In the genomic region with DNA sequence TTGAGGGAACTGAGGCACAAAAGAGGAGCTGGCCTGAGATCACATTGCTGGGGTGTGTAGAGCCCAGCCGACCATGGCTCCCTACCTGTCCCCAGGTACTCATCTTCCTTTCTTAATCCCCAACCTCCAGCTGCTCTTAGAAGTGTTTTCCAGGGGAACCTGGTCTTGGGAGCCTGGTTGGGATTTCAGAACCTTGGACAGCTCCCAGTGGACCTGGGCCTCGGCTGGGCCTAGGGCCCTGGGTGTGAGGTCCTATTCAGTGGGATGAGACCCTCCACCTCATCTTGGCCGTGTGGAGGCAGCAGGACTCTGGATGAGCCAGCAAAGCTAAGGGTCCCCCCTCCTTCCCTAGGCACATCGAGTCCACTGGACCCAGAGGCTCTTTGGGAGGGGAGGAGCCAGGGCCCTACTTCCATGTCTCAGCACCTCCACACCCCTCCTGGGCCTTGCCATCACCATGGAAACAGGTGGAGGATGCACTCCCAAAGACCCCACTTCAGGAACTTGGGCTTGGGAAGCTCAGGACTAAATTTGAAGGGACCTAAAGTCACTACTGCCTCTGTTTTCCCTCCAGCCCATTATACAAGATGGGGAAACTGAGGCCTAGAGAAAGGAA, we compare ENCODE assay signal across 1 cellular context.
TF ChIP-seq lines count a peak whose summit lies in the region.

No MANE protein-coding gene starts in this region.

TF ChIP-seq in WTC11, 78 proteins besides CTCF, POLR2A, EP300 and RAD21 (continued from another document):
- TF ChIP-seq, protein P1, sequence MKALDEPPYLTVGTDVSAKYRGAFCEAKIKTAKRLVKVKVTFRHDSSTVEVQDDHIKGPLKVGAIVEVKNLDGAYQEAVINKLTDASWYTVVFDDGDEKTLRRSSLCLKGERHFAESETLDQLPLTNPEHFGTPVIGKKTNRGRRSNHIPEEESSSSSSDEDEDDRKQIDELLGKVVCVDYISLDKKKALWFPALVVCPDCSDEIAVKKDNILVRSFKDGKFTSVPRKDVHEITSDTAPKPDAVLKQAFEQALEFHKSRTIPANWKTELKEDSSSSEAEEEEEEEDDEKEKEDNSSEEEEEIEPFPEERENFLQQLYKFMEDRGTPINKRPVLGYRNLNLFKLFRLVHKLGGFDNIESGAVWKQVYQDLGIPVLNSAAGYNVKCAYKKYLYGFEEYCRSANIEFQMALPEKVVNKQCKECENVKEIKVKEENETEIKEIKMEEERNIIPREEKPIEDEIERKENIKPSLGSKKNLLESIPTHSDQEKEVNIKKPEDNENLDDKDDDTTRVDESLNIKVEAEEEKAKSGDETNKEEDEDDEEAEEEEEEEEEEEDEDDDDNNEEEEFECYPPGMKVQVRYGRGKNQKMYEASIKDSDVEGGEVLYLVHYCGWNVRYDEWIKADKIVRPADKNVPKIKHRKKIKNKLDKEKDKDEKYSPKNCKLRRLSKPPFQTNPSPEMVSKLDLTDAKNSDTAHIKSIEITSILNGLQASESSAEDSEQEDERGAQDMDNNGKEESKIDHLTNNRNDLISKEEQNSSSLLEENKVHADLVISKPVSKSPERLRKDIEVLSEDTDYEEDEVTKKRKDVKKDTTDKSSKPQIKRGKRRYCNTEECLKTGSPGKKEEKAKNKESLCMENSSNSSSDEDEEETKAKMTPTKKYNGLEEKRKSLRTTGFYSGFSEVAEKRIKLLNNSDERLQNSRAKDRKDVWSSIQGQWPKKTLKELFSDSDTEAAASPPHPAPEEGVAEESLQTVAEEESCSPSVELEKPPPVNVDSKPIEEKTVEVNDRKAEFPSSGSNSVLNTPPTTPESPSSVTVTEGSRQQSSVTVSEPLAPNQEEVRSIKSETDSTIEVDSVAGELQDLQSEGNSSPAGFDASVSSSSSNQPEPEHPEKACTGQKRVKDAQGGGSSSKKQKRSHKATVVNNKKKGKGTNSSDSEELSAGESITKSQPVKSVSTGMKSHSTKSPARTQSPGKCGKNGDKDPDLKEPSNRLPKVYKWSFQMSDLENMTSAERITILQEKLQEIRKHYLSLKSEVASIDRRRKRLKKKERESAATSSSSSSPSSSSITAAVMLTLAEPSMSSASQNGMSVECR (CRISPR knock-in tag; IDR thresholded peaks at IDR 0.05; ENCODE audit: borderline replicate concordance) = peak; percentile 90
- TF ChIP-seq, protein P2, sequence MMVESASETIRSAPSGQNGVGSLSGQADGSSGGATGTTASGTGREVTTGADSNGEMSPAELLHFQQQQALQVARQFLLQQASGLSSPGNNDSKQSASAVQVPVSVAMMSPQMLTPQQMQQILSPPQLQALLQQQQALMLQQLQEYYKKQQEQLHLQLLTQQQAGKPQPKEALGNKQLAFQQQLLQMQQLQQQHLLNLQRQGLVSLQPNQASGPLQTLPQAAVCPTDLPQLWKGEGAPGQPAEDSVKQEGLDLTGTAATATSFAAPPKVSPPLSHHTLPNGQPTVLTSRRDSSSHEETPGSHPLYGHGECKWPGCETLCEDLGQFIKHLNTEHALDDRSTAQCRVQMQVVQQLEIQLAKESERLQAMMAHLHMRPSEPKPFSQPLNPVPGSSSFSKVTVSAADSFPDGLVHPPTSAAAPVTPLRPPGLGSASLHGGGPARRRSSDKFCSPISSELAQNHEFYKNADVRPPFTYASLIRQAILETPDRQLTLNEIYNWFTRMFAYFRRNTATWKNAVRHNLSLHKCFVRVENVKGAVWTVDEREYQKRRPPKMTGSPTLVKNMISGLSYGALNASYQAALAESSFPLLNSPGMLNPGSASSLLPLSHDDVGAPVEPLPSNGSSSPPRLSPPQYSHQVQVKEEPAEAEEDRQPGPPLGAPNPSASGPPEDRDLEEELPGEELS (CRISPR knock-in tag; IDR thresholded peaks at IDR 0.05) = peak; percentile 75; the same call in 1 of the 2 replicates
- TF ChIP-seq ZNF232 (CRISPR knock-in tag; IDR thresholded peaks at IDR 0.05) (peak; percentile 77; the same call in 1 of the 2 replicates), SMAD4 (CRISPR knock-in tag; IDR thresholded peaks at IDR 0.05) (peak; percentile 84; the same call in 1 of the 2 replicates), ZNF121 (CRISPR knock-in tag; IDR thresholded peaks at IDR 0.05) (peak; percentile 63), FOXP1 (CRISPR knock-in tag; IDR thresholded peaks at IDR 0.05; ENCODE audit: borderline replicate concordance) (peak; percentile 74), CREB1 (CRISPR knock-in tag; IDR thresholded peaks at IDR 0.05) (peak; percentile 69; the same call in 1 of the 2 replicates), ZNF423 (CRISPR knock-in tag; IDR thresholded peaks at IDR 0.05) (no peak), JUN (CRISPR knock-in tag; IDR thresholded peaks at IDR 0.05) (peak; percentile 85; the same call in 1 of the 2 replicates), ZBTB21 (CRISPR knock-in tag; IDR thresholded peaks at IDR 0.05; ENCODE audit: borderline replicate concordance) (no peak)
- TF ChIP-seq, protein P3, sequence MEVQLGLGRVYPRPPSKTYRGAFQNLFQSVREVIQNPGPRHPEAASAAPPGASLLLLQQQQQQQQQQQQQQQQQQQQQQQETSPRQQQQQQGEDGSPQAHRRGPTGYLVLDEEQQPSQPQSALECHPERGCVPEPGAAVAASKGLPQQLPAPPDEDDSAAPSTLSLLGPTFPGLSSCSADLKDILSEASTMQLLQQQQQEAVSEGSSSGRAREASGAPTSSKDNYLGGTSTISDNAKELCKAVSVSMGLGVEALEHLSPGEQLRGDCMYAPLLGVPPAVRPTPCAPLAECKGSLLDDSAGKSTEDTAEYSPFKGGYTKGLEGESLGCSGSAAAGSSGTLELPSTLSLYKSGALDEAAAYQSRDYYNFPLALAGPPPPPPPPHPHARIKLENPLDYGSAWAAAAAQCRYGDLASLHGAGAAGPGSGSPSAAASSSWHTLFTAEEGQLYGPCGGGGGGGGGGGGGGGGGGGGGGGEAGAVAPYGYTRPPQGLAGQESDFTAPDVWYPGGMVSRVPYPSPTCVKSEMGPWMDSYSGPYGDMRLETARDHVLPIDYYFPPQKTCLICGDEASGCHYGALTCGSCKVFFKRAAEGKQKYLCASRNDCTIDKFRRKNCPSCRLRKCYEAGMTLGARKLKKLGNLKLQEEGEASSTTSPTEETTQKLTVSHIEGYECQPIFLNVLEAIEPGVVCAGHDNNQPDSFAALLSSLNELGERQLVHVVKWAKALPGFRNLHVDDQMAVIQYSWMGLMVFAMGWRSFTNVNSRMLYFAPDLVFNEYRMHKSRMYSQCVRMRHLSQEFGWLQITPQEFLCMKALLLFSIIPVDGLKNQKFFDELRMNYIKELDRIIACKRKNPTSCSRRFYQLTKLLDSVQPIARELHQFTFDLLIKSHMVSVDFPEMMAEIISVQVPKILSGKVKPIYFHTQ (CRISPR knock-in tag; IDR thresholded peaks at IDR 0.05) = no peak
- TF ChIP-seq, protein P4, sequence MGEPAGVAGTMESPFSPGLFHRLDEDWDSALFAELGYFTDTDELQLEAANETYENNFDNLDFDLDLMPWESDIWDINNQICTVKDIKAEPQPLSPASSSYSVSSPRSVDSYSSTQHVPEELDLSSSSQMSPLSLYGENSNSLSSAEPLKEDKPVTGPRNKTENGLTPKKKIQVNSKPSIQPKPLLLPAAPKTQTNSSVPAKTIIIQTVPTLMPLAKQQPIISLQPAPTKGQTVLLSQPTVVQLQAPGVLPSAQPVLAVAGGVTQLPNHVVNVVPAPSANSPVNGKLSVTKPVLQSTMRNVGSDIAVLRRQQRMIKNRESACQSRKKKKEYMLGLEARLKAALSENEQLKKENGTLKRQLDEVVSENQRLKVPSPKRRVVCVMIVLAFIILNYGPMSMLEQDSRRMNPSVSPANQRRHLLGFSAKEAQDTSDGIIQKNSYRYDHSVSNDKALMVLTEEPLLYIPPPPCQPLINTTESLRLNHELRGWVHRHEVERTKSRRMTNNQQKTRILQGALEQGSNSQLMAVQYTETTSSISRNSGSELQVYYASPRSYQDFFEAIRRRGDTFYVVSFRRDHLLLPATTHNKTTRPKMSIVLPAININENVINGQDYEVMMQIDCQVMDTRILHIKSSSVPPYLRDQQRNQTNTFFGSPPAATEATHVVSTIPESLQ (CRISPR knock-in tag; IDR thresholded peaks at IDR 0.05) = 0 out of 2 replicates have a peak, but pooled peaks have one; percentile 32
- TF ChIP-seq, protein P5, sequence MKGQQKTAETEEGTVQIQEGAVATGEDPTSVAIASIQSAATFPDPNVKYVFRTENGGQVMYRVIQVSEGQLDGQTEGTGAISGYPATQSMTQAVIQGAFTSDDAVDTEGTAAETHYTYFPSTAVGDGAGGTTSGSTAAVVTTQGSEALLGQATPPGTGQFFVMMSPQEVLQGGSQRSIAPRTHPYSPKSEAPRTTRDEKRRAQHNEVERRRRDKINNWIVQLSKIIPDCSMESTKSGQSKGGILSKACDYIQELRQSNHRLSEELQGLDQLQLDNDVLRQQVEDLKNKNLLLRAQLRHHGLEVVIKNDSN (CRISPR knock-in tag; IDR thresholded peaks at IDR 0.05) = peak; percentile 63; the same call in 1 of the 2 replicates
